8 cellular contexts compared by ENCODE assay signal in genomic region chr17:48047113-48047740, GRCh38. TPM values are rescaled to one million over a fixed set of nuclear protein-coding genes. Genes with fewer than 3 reads are reported as not detected.
A peak's percentile ranks its signal among the peaks of the same experiment; 100 is the strongest.
DNase-seq lines count a peak whose midpoint lies in the region; ATAC-seq and TF ChIP-seq lines count a peak whose summit lies in the region.

No MANE protein-coding gene starts in this region.

- no peaks in the 10 kb centered on the region for H3K27me3 ChIP-seq in neuronal stem cell (ENCODE audit: control insufficient read depth in 3 of 3, insufficient read depth in 3 of 3, low read depth in 1 of 3, low read length in 3 of 3)

- no CpG with 5 or more reads among the region's 26 CpGs for WGBS in neuronal stem cell (ENCODE audit: extremely low coverage in 2 of 2, insufficient read length in 2 of 2, insufficient replicate concordance in 1 of 2), 2 donors

- H3K36me3 ChIP-seq in neuronal stem cell (replicated peaks in 1 of 2; ENCODE audit: control insufficient read depth in 2 of 2, insufficient read depth in 2 of 2, low read length in 2 of 2), result peaks cover 16 to 27% of the 10 kb centered on the region in 2 donors

- peaks cover 17% of the 10 kb centered on the region for H3K36me3 Mint-ChIP-seq in effector memory CD8-positive, alpha-beta T cell (ENCODE audit: insufficient read depth)

- peak overlapping the region; percentile 97 for H3K18ac ChIP-seq in neuronal stem cell (ENCODE audit: low read length)

- peak overlapping the region; percentile 81 to 83 for H3K4me3 Mint-ChIP-seq in effector memory CD8-positive, alpha-beta T cell

- H2BK120ac ChIP-seq in neuronal stem cell (ENCODE audit: low read depth, low read length), result no peak overlapping the region

- H3K4me1 Mint-ChIP-seq in effector memory CD8-positive, alpha-beta T cell (ENCODE audit: low read depth in 2 of 2), result peaks cover 41 to 44% of the 10 kb centered on the region in 2 donors

- H3K9me3 ChIP-seq in neuronal stem cell (replicated peaks in 1 of 2; ENCODE audit: control insufficient read depth in 2 of 2, insufficient read depth in 1 of 2, low read depth in 1 of 2, low read length in 2 of 2), result no peaks in the 10 kb centered on the region

- no peak for DNase-seq in effector memory CD8-positive, alpha-beta T cell
- DNase-seq in neuronal stem cell (ENCODE audit: low spot score), result no peak
- no peak for DNase-seq in NCI-H526 treated with DMSO at 0.1 percent for 48 hours (lab: John Stamatoyannopoulos, UW)

- no peak overlapping the region for H2BK12ac ChIP-seq in neuronal stem cell (ENCODE audit: low read length)

- ATAC-seq in effector memory CD8-positive, alpha-beta T cell (replicated peaks), result no peak
- ATAC-seq in GM19351 (IDR thresholded peaks at IDR 0.05; ENCODE audit: unreplicated experiment) (no peak), HG02981 (IDR thresholded peaks at IDR 0.05; ENCODE audit: unreplicated experiment) (no peak), GM21367 (IDR thresholded peaks at IDR 0.05; ENCODE audit: unreplicated experiment) (no peak)

- H2BK15ac ChIP-seq in neuronal stem cell (ENCODE audit: low read length), result peak overlapping the region; percentile 63

- H3K9me3 Mint-ChIP-seq in effector memory CD8-positive, alpha-beta T cell, result no peaks in the 10 kb centered on the region

- peak overlapping the region; percentile 94 for H4K91ac ChIP-seq in neuronal stem cell (ENCODE audit: low read depth, low read length, poor library complexity)

- H3K4ac ChIP-seq in neuronal stem cell (ENCODE audit: low read length), result no peak overlapping the region

- H3K27me3 Mint-ChIP-seq in effector memory CD8-positive, alpha-beta T cell, result no peaks in the 10 kb centered on the region

- H3K4me2 ChIP-seq in neuronal stem cell (ENCODE audit: insufficient read depth, low read length, poor library complexity, severe bottlenecking), result peak overlapping the region; percentile 80

- H3K4me3 ChIP-seq in GM12875 (ENCODE audit: low read depth, low read length), result peak overlapping the region; percentile 64
- peak overlapping the region; percentile 70 to 93 for H3K4me3 ChIP-seq in neuronal stem cell (ENCODE audit: low read length in 2 of 2)

- H3K27ac Mint-ChIP-seq in effector memory CD8-positive, alpha-beta T cell, result peak overlapping the region; percentile 94 to 95

- H3K27ac ChIP-seq in neuronal stem cell (replicated peaks; ENCODE audit: low read length), result peak overlapping the region; percentile 92

- H3K23ac ChIP-seq in neuronal stem cell (ENCODE audit: low read depth, low read length, poor library complexity), result peak overlapping the region; percentile 82

- no peak overlapping the region for H2AK5ac ChIP-seq in neuronal stem cell (ENCODE audit: low read depth, low read length)

- H2BK5ac ChIP-seq in neuronal stem cell (ENCODE audit: low read length), result peak overlapping the region; percentile 93

- peak overlapping the region; percentile 92 for H3K9ac ChIP-seq in neuronal stem cell (ENCODE audit: low read depth, low read length, poor library complexity)

- peak overlapping the region; percentile 89 for H2AFZ ChIP-seq in neuronal stem cell (ENCODE audit: low read length)

- no peak for TF ChIP-seq CTCF in GM12875 (IDR thresholded peaks at IDR 0.05; ENCODE audit: borderline replicate concordance, insufficient read depth, low read depth, low read length)

- peak overlapping the region; percentile 28 for H3K14ac ChIP-seq in neuronal stem cell (ENCODE audit: low read length)

- peaks cover 10% of the 10 kb centered on the region for H3K79me1 ChIP-seq in neuronal stem cell (ENCODE audit: low read depth, low read length)

- no peak overlapping the region for H4K8ac ChIP-seq in neuronal stem cell (ENCODE audit: low read depth, low read length)

- peaks cover 5 to 23% of the 10 kb centered on the region in 2 donors for H3K4me1 ChIP-seq in neuronal stem cell (ENCODE audit: control insufficient read depth in 2 of 2, insufficient read depth in 1 of 2, low read depth in 1 of 2, low read length in 2 of 2)

TF ChIP-seq in PFSK-1, 5 proteins besides CTCF, POLR2A, EP300 and RAD21:
- TF ChIP-seq SIN3A (IDR thresholded peaks at IDR 0.05; ENCODE audit: borderline replicate concordance, insufficient read depth, low read length) (0 out of 2 replicates have a peak, but pooled peaks have one; percentile 13), POLR2AphosphoS5 (IDR thresholded peaks at IDR 0.05; ENCODE audit: low read depth, low read length) (peak; percentile 14; the same call in 1 of the 2 replicates), FOXP2 (optimal IDR thresholded peaks at IDR 0.05; ENCODE audit: borderline replicate concordance, extremely low read depth, extremely low read length, insufficient read depth) (no peak), TAF1 (IDR thresholded peaks at IDR 0.05; ENCODE audit: borderline replicate concordance, insufficient read depth, low read length) (no peak)
- TF ChIP-seq, protein P1, sequence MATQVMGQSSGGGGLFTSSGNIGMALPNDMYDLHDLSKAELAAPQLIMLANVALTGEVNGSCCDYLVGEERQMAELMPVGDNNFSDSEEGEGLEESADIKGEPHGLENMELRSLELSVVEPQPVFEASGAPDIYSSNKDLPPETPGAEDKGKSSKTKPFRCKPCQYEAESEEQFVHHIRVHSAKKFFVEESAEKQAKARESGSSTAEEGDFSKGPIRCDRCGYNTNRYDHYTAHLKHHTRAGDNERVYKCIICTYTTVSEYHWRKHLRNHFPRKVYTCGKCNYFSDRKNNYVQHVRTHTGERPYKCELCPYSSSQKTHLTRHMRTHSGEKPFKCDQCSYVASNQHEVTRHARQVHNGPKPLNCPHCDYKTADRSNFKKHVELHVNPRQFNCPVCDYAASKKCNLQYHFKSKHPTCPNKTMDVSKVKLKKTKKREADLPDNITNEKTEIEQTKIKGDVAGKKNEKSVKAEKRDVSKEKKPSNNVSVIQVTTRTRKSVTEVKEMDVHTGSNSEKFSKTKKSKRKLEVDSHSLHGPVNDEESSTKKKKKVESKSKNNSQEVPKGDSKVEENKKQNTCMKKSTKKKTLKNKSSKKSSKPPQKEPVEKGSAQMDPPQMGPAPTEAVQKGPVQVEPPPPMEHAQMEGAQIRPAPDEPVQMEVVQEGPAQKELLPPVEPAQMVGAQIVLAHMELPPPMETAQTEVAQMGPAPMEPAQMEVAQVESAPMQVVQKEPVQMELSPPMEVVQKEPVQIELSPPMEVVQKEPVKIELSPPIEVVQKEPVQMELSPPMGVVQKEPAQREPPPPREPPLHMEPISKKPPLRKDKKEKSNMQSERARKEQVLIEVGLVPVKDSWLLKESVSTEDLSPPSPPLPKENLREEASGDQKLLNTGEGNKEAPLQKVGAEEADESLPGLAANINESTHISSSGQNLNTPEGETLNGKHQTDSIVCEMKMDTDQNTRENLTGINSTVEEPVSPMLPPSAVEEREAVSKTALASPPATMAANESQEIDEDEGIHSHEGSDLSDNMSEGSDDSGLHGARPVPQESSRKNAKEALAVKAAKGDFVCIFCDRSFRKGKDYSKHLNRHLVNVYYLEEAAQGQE (IDR thresholded peaks at IDR 0.05; ENCODE audit: insufficient read depth in 1 of 2, low read depth in 2 of 2, low read length in 2 of 2), result no peak

RNA-seq across cellular contexts. Expression of gene NFE2L1, which starts 0.9 kb away (rescaled TPM):
- 352 TPM for polyA plus RNA-seq in PFSK-1 (2012; ENCODE audit: insufficient read length, low read depth)
- polyA plus RNA-seq in neuronal stem cell (2013, experiment 1 of 2), result 69.4 TPM
- 72.5 TPM for polyA plus RNA-seq in neuronal stem cell (2013, experiment 2 of 2)

RNA-seq across cellular contexts. Expression of gene COPZ2, which starts 9.6 kb away (rescaled TPM):
- 1.1 TPM for polyA plus RNA-seq in PFSK-1 (2012; ENCODE audit: insufficient read length, low read depth)
- 1.5 TPM for polyA plus RNA-seq in neuronal stem cell (2013, experiment 1 of 2)
- polyA plus RNA-seq in neuronal stem cell (2013, experiment 2 of 2), result 2.3 TPM

RNA-seq across cellular contexts. Expression of gene CBX1, which starts 54.1 kb away (rescaled TPM):
- polyA plus RNA-seq in PFSK-1 (2012; ENCODE audit: insufficient read length, low read depth), result 41.0 TPM
- polyA plus RNA-seq in neuronal stem cell (2013, experiment 1 of 2), result 194 TPM
- 198 TPM for polyA plus RNA-seq in neuronal stem cell (2013, experiment 2 of 2)
